ENCODE assay signal across 1 cellular context in the genomic region with DNA sequence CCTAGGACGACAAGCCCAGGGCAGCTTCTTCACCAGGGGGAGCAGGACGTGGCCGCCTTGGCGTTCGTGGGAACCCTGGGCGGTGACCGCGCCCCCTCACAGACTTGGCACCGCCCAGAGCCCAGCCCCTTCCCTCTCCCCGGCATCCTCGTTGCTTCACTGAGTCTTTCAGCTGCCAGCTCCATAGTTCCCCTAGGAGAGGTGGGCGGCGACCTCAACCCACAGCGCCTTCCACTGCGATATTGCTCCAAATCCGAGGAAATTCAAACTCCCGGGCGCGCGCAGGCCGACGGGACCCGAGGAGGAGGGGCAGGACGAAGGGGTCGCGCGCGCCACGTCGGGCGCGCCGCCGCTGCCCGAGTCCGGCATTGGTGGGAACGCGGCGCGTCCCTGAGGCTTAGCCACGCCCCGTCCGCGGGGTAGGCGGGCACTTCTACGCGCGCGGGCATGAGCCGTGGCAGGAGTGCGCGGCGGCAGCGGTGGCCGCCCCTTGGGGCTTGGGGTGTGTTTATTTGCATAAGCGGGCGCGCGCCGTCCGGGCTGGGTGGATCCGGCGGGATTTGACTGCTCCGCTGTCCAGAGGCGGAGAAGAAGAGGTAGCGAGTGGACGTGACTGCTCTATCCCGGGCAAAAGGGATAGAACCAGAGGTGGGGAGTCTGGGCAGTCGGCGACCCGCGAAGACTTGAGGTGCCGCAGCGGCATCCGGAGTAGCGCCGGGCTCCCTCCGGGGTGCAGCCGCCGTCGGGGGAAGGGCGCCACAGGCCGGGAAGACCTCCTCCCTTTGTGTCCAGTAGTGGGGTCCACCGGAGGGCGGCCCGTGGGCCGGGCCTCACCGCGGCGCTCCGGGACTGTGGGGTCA.
A peak's percentile ranks its signal among the peaks of the same experiment; 100 is the strongest.
TF ChIP-seq lines count a peak whose summit lies in the region.

A gene with protein sequence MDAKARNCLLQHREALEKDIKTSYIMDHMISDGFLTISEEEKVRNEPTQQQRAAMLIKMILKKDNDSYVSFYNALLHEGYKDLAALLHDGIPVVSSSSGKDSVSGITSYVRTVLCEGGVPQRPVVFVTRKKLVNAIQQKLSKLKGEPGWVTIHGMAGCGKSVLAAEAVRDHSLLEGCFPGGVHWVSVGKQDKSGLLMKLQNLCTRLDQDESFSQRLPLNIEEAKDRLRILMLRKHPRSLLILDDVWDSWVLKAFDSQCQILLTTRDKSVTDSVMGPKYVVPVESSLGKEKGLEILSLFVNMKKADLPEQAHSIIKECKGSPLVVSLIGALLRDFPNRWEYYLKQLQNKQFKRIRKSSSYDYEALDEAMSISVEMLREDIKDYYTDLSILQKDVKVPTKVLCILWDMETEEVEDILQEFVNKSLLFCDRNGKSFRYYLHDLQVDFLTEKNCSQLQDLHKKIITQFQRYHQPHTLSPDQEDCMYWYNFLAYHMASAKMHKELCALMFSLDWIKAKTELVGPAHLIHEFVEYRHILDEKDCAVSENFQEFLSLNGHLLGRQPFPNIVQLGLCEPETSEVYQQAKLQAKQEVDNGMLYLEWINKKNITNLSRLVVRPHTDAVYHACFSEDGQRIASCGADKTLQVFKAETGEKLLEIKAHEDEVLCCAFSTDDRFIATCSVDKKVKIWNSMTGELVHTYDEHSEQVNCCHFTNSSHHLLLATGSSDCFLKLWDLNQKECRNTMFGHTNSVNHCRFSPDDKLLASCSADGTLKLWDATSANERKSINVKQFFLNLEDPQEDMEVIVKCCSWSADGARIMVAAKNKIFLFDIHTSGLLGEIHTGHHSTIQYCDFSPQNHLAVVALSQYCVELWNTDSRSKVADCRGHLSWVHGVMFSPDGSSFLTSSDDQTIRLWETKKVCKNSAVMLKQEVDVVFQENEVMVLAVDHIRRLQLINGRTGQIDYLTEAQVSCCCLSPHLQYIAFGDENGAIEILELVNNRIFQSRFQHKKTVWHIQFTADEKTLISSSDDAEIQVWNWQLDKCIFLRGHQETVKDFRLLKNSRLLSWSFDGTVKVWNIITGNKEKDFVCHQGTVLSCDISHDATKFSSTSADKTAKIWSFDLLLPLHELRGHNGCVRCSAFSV (N-terminal part only) (plus strand): TSS at position 579 of the 860 bp plus-strand sequence. CDS start 3,070 bp downstream, outside the sequence.
A gene with protein sequence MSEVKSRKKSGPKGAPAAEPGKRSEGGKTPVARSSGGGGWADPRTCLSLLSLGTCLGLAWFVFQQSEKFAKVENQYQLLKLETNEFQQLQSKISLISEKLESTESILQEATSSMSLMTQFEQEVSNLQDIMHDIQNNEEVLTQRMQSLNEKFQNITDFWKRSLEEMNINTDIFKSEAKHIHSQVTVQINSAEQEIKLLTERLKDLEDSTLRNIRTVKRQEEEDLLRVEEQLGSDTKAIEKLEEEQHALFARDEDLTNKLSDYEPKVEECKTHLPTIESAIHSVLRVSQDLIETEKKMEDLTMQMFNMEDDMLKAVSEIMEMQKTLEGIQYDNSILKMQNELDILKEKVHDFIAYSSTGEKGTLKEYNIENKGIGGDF (minus strand): TSS at position 77 of the 860 bp plus-strand sequence. CDS start 87 bp downstream, outside the sequence.

TF ChIP-seq in HepG2, 621 proteins besides CTCF, POLR2A, EP300 and RAD21 (continued from another document and continues in another):
- TF ChIP-seq, protein P1, sequence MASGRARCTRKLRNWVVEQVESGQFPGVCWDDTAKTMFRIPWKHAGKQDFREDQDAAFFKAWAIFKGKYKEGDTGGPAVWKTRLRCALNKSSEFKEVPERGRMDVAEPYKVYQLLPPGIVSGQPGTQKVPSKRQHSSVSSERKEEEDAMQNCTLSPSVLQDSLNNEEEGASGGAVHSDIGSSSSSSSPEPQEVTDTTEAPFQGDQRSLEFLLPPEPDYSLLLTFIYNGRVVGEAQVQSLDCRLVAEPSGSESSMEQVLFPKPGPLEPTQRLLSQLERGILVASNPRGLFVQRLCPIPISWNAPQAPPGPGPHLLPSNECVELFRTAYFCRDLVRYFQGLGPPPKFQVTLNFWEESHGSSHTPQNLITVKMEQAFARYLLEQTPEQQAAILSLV (CRISPR knock-in tag; IDR thresholded peaks at IDR 0.05; ENCODE audit: borderline replicate concordance), result peak; percentile 11; the same call in 1 of the 2 replicates
- TF ChIP-seq CCAR2 (optimal IDR thresholded peaks at IDR 0.05; ENCODE audit: low read depth, low read length) (no peak), FOXK1 (CRISPR knock-in tag; IDR thresholded peaks at IDR 0.05; ENCODE audit: borderline replicate concordance, low read depth) (peak; percentile 72; the same call in 1 of the 2 replicates), YEATS4 (CRISPR knock-in tag; IDR thresholded peaks at IDR 0.05; ENCODE audit: borderline replicate concordance) (peak; percentile 42; the same call in 1 of the 2 replicates), CHD2 (IDR thresholded peaks at IDR 0.05; ENCODE audit: low read depth, low read length) (no peak), ZNF605 (CRISPR knock-in tag; IDR thresholded peaks at IDR 0.05) (0 out of 2 replicates have a peak, but pooled peaks have one; percentile 10), HNRNPLL (IDR thresholded peaks at IDR 0.05; ENCODE audit: low read depth, low read length, poor library complexity, severe bottlenecking) (peak; percentile 62), ZNF430 (CRISPR knock-in tag; IDR thresholded peaks at IDR 0.05) (peak; percentile 56; the same call in 1 of the 2 replicates), SMAD3 (CRISPR knock-in tag; IDR thresholded peaks at IDR 0.05) (0 out of 2 replicates have a peak, but pooled peaks have one; percentile 16), SAFB2 (CRISPR knock-in tag; IDR thresholded peaks at IDR 0.05; ENCODE audit: borderline replicate concordance, low read depth) (peak; percentile 28; the same call in 1 of the 2 replicates), POGZ (CRISPR knock-in tag; IDR thresholded peaks at IDR 0.05) (peak; percentile 33; the same call in 1 of the 2 replicates), ZNF143 (CRISPR knock-in tag; IDR thresholded peaks at IDR 0.05) (peak; percentile 87), FOXO1 (CRISPR knock-in tag; IDR thresholded peaks at IDR 0.05) (peak; percentile 25; the same call in 1 of the 2 replicates), ZNF766 (CRISPR knock-in tag; IDR thresholded peaks at IDR 0.05; ENCODE audit: borderline replicate concordance) (0 out of 2 replicates have a peak, but pooled peaks have one; percentile 39), SOX6 (IDR thresholded peaks at IDR 0.05) (no peak), SOX6 (CRISPR knock-in tag; IDR thresholded peaks at IDR 0.05) (no peak; the same call in 1 of the 2 replicates), BORCS8-MEF2B (CRISPR knock-in tag; IDR thresholded peaks at IDR 0.05) (peak; percentile 59; the same call in 1 of the 2 replicates), ZBTB38 (CRISPR knock-in tag; IDR thresholded peaks at IDR 0.05) (0 out of 2 replicates have a peak, but pooled peaks have one; percentile 15), ZNF12 (CRISPR knock-in tag; IDR thresholded peaks at IDR 0.05) (0 out of 2 replicates have a peak, but pooled peaks have one; percentile 6), ZNF232 (CRISPR knock-in tag; IDR thresholded peaks at IDR 0.05; ENCODE audit: borderline replicate concordance) (no peak)
- TF ChIP-seq, protein P2, sequence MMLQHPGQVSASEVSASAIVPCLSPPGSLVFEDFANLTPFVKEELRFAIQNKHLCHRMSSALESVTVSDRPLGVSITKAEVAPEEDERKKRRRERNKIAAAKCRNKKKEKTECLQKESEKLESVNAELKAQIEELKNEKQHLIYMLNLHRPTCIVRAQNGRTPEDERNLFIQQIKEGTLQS (CRISPR knock-in tag; IDR thresholded peaks at IDR 0.05), result 0 out of 2 replicates have a peak, but pooled peaks have one; percentile 36
- TF ChIP-seq, protein P3, sequence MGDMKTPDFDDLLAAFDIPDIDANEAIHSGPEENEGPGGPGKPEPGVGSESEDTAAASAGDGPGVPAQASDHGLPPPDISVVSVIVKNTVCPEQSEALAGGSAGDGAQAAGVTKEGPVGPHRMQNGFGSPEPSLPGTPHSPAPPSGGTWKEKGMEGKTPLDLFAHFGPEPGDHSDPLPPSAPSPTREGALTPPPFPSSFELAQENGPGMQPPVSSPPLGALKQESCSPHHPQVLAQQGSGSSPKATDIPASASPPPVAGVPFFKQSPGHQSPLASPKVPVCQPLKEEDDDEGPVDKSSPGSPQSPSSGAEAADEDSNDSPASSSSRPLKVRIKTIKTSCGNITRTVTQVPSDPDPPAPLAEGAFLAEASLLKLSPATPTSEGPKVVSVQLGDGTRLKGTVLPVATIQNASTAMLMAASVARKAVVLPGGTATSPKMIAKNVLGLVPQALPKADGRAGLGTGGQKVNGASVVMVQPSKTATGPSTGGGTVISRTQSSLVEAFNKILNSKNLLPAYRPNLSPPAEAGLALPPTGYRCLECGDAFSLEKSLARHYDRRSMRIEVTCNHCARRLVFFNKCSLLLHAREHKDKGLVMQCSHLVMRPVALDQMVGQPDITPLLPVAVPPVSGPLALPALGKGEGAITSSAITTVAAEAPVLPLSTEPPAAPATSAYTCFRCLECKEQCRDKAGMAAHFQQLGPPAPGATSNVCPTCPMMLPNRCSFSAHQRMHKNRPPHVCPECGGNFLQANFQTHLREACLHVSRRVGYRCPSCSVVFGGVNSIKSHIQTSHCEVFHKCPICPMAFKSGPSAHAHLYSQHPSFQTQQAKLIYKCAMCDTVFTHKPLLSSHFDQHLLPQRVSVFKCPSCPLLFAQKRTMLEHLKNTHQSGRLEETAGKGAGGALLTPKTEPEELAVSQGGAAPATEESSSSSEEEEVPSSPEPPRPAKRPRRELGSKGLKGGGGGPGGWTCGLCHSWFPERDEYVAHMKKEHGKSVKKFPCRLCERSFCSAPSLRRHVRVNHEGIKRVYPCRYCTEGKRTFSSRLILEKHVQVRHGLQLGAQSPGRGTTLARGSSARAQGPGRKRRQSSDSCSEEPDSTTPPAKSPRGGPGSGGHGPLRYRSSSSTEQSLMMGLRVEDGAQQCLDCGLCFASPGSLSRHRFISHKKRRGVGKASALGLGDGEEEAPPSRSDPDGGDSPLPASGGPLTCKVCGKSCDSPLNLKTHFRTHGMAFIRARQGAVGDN (CRISPR knock-in tag; IDR thresholded peaks at IDR 0.05), result peak; percentile 64
- TF ChIP-seq, protein P4, sequence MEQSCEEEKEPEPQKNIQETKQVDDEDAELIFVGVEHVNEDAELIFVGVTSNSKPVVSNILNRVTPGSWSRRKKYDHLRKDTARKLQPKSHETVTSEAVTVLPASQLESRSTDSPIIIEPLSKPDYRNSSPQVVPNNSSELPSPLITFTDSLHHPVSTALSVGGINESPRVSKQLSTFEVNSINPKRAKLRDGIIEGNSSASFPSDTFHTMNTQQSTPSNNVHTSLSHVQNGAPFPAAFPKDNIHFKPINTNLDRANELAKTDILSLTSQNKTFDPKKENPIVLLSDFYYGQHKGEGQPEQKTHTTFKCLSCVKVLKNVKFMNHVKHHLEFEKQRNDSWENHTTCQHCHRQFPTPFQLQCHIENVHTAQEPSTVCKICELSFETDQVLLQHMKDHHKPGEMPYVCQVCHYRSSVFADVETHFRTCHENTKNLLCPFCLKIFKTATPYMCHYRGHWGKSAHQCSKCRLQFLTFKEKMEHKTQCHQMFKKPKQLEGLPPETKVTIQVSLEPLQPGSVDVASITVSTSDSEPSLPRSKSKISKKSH (CRISPR knock-in tag; IDR thresholded peaks at IDR 0.05; ENCODE audit: borderline replicate concordance), result no peak
- TF ChIP-seq, protein P5, sequence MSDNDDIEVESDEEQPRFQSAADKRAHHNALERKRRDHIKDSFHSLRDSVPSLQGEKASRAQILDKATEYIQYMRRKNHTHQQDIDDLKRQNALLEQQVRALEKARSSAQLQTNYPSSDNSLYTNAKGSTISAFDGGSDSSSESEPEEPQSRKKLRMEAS (IDR thresholded peaks at IDR 0.05), result peak; percentile 34
- TF ChIP-seq, protein P6, sequence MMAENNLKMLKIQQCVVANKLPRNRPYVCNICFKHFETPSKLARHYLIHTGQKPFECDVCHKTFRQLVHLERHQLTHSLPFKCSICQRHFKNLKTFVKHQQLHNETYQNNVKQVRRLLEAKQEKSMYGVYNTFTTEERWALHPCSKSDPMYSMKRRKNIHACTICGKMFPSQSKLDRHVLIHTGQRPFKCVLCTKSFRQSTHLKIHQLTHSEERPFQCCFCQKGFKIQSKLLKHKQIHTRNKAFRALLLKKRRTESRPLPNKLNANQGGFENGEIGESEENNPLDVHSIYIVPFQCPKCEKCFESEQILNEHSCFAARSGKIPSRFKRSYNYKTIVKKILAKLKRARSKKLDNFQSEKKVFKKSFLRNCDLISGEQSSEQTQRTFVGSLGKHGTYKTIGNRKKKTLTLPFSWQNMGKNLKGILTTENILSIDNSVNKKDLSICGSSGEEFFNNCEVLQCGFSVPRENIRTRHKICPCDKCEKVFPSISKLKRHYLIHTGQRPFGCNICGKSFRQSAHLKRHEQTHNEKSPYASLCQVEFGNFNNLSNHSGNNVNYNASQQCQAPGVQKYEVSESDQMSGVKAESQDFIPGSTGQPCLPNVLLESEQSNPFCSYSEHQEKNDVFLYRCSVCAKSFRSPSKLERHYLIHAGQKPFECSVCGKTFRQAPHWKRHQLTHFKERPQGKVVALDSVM (CRISPR knock-in tag; IDR thresholded peaks at IDR 0.05), result peak; percentile 11; the same call in 1 of the 2 replicates
- TF ChIP-seq, protein P7, sequence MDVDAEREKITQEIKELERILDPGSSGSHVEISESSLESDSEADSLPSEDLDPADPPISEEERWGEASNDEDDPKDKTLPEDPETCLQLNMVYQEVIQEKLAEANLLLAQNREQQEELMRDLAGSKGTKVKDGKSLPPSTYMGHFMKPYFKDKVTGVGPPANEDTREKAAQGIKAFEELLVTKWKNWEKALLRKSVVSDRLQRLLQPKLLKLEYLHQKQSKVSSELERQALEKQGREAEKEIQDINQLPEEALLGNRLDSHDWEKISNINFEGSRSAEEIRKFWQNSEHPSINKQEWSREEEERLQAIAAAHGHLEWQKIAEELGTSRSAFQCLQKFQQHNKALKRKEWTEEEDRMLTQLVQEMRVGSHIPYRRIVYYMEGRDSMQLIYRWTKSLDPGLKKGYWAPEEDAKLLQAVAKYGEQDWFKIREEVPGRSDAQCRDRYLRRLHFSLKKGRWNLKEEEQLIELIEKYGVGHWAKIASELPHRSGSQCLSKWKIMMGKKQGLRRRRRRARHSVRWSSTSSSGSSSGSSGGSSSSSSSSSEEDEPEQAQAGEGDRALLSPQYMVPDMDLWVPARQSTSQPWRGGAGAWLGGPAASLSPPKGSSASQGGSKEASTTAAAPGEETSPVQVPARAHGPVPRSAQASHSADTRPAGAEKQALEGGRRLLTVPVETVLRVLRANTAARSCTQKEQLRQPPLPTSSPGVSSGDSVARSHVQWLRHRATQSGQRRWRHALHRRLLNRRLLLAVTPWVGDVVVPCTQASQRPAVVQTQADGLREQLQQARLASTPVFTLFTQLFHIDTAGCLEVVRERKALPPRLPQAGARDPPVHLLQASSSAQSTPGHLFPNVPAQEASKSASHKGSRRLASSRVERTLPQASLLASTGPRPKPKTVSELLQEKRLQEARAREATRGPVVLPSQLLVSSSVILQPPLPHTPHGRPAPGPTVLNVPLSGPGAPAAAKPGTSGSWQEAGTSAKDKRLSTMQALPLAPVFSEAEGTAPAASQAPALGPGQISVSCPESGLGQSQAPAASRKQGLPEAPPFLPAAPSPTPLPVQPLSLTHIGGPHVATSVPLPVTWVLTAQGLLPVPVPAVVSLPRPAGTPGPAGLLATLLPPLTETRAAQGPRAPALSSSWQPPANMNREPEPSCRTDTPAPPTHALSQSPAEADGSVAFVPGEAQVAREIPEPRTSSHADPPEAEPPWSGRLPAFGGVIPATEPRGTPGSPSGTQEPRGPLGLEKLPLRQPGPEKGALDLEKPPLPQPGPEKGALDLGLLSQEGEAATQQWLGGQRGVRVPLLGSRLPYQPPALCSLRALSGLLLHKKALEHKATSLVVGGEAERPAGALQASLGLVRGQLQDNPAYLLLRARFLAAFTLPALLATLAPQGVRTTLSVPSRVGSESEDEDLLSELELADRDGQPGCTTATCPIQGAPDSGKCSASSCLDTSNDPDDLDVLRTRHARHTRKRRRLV (CRISPR knock-in tag; IDR thresholded peaks at IDR 0.05), result peak; percentile 94; the same call in 1 of the 2 replicates
